ENCODE assay signal across 16 cellular contexts in genomic region chr5:41415242-41415641, GRCh38.
"Had no signal": no experiment of that assay in that cellular context is flagged by ENCODE, and none has a peak within 500 bp of the region (broad histone marks: within the 10 kb centered on the region; RNA-seq: fewer than 3 reads in every experiment).

No MANE protein-coding gene starts in this region.

- H3K27ac Mint-ChIP-seq: activated CD4-positive, alpha-beta T cell treated with anti-CD3 and anti-CD28 coated beads, Interleukin-2, amount 10 ng/mL, durations not matched to agents 7 days and 5 days; activated naive CD4-positive, alpha-beta T cell treated with anti-CD3 and anti-CD28 coated beads, Interleukin-2, amount 50 U/mL, for 24 hours; dendritic cell treated with granulocyte-macrophage colony-stimulating factor and Interleukin-4, amounts not matched to agents 40 ng/mL and 50 ng/mL, for 4 days; endodermal cell; memory B cell; natural killer cell treated with Interleukin-12 subunit alpha and Interleukin-12 subunit beta and Interleukin-15 and Interleukin-18, amount 100 ng/mL, for 72 hours had no signal

- H3K27me3 ChIP-seq: body of pancreas, upper lobe of left lung had no signal

- H3K4me3 ChIP-seq: body of pancreas, upper lobe of left lung had no signal

- H3K9me3 ChIP-seq: body of pancreas, upper lobe of left lung had no signal

- H3K4me1 Mint-ChIP-seq: activated CD4-positive, alpha-beta T cell treated with anti-CD3 and anti-CD28 coated beads, Interleukin-2, amount 10 ng/mL, durations not matched to agents 7 days and 5 days; activated naive CD4-positive, alpha-beta T cell treated with anti-CD3 and anti-CD28 coated beads, Interleukin-2, amount 50 U/mL, for 24 hours; memory B cell had no signal

- H3K4me3 Mint-ChIP-seq: activated CD4-positive, alpha-beta T cell treated with anti-CD3 and anti-CD28 coated beads, Interleukin-2, amount 10 ng/mL, durations not matched to agents 7 days and 5 days; activated naive CD4-positive, alpha-beta T cell treated with anti-CD3 and anti-CD28 coated beads, Interleukin-2, amount 50 U/mL, for 24 hours; dendritic cell treated with granulocyte-macrophage colony-stimulating factor and Interleukin-4, amounts not matched to agents 40 ng/mL and 50 ng/mL, for 4 days; endodermal cell; memory B cell; natural killer cell treated with Interleukin-12 subunit alpha and Interleukin-12 subunit beta and Interleukin-15 and Interleukin-18, amount 100 ng/mL, for 72 hours had no signal

- H3K9me3 Mint-ChIP-seq: activated CD4-positive, alpha-beta T cell treated with anti-CD3 and anti-CD28 coated beads, Interleukin-2, amount 10 ng/mL, durations not matched to agents 7 days and 5 days; activated naive CD4-positive, alpha-beta T cell treated with anti-CD3 and anti-CD28 coated beads, Interleukin-2, amount 50 U/mL, for 24 hours; dendritic cell treated with granulocyte-macrophage colony-stimulating factor and Interleukin-4, amounts not matched to agents 40 ng/mL and 50 ng/mL, for 4 days; endodermal cell; memory B cell had no signal

- H3K36me3 Mint-ChIP-seq: activated naive CD4-positive, alpha-beta T cell treated with anti-CD3 and anti-CD28 coated beads, Interleukin-2, amount 50 U/mL, for 24 hours; memory B cell; natural killer cell treated with Interleukin-12 subunit alpha and Interleukin-12 subunit beta and Interleukin-15 and Interleukin-18, amount 100 ng/mL, for 72 hours had no signal

- DNase-seq: activated CD4-positive, alpha-beta T cell treated with anti-CD3 and anti-CD28 coated beads, Interleukin-2, amount 10 ng/mL, durations not matched to agents 7 days and 5 days; activated CD4-positive, CD25-positive, alpha-beta regulatory T cell; activated effector memory CD4-positive, alpha-beta T cell treated with Interleukin-2 at 50 U/mL for 16 hours; activated T-cell treated with anti-CD3 and anti-CD28 coated beads, Interleukin-2, amount 50 U/mL, for 1 hour; endodermal cell; glutamatergic neuron; occipital lobe; stimulated activated CD4-positive, alpha-beta T cell treated with anti-CD3 and anti-CD28 coated beads, Interleukin-1b, Interleukin-23, amount 100 ng/mL, for 48 hours; stimulated activated naive CD4-positive, alpha-beta T cell; T-helper 2 cell; upper lobe of left lung had no signal

- ATAC-seq: natural killer cell treated with Interleukin-12 subunit alpha and Interleukin-12 subunit beta and Interleukin-15 and Interleukin-18, amount 100 ng/mL, for 72 hours had no signal

- H3K4me1 ChIP-seq: upper lobe of left lung had no signal

- H3K36me3 ChIP-seq: upper lobe of left lung had no signal

- H3K27me3 Mint-ChIP-seq: activated CD4-positive, alpha-beta T cell treated with anti-CD3 and anti-CD28 coated beads, Interleukin-2, amount 10 ng/mL, durations not matched to agents 7 days and 5 days; activated naive CD4-positive, alpha-beta T cell treated with anti-CD3 and anti-CD28 coated beads, Interleukin-2, amount 50 U/mL, for 24 hours; dendritic cell treated with granulocyte-macrophage colony-stimulating factor and Interleukin-4, amounts not matched to agents 40 ng/mL and 50 ng/mL, for 4 days; memory B cell; natural killer cell treated with Interleukin-12 subunit alpha and Interleukin-12 subunit beta and Interleukin-15 and Interleukin-18, amount 100 ng/mL, for 72 hours had no signal

- H3K27ac ChIP-seq: body of pancreas, upper lobe of left lung had no signal
